1 cellular context compared by ENCODE assay signal in genomic region chr12:89383235-89384049, GRCh38.
TF ChIP-seq lines count a peak whose summit lies in the region.

No MANE protein-coding gene starts in this region.

TF ChIP-seq in GM23338, 12 proteins besides CTCF, POLR2A, EP300 and RAD21 (continued from another document):
- TF ChIP-seq ZNF462 (CRISPR knock-in tag; IDR thresholded peaks at IDR 0.05) (no peak), EZH2 (IDR thresholded peaks at IDR 0.05; ENCODE audit: low read depth, unreplicated experiment) (no peak), NANOG (IDR thresholded peaks at IDR 0.05; ENCODE audit: borderline replicate concordance) (no peak), ETS1 (IDR thresholded peaks at IDR 0.05) (no peak), JUNB (IDR thresholded peaks at IDR 0.05; ENCODE audit: unreplicated experiment) (no peak)
- TF ChIP-seq, protein P1, sequence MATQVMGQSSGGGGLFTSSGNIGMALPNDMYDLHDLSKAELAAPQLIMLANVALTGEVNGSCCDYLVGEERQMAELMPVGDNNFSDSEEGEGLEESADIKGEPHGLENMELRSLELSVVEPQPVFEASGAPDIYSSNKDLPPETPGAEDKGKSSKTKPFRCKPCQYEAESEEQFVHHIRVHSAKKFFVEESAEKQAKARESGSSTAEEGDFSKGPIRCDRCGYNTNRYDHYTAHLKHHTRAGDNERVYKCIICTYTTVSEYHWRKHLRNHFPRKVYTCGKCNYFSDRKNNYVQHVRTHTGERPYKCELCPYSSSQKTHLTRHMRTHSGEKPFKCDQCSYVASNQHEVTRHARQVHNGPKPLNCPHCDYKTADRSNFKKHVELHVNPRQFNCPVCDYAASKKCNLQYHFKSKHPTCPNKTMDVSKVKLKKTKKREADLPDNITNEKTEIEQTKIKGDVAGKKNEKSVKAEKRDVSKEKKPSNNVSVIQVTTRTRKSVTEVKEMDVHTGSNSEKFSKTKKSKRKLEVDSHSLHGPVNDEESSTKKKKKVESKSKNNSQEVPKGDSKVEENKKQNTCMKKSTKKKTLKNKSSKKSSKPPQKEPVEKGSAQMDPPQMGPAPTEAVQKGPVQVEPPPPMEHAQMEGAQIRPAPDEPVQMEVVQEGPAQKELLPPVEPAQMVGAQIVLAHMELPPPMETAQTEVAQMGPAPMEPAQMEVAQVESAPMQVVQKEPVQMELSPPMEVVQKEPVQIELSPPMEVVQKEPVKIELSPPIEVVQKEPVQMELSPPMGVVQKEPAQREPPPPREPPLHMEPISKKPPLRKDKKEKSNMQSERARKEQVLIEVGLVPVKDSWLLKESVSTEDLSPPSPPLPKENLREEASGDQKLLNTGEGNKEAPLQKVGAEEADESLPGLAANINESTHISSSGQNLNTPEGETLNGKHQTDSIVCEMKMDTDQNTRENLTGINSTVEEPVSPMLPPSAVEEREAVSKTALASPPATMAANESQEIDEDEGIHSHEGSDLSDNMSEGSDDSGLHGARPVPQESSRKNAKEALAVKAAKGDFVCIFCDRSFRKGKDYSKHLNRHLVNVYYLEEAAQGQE (IDR thresholded peaks at IDR 0.05; ENCODE audit: unreplicated experiment), result no peak
